Comparison of ENCODE assay signal across 20 cellular contexts in the genomic region with DNA sequence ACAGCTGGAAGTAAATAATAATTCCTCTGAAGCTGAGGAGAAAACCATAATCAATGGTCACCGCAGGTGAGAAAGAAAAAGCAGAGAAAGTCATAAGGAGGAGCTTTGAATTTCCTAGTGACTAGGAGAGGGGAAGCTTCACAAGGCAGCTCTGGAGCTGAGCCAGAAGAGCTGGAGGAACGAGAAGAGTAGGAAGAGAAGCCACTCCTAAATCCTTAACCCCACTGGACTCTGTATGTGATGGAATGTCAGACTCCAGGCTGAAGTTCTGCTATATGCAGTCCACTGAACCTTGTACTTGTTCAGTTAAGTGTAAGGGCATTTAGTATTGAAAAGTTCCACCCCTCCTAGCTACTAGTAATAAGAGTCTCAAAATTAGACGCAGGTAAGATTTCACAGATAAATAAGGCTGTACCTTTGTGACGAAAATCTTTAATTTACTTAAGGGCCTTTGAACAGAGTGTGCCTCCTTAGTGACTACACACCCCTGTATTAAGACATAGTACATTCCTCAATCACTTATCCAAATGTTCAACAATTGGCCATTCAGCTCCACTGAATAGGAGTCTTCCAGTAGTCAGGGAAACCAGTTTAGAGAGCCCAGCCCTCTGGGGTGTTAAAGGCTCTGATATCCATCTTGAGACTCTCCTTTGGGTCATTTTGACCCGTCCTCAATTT.
DNase-seq lines count a peak whose midpoint lies in the region; ATAC-seq and TF ChIP-seq lines count a peak whose summit lies in the region.
"Had no signal": no experiment of that assay in that cellular context is flagged by ENCODE, and none has a peak within 500 bp of the region (broad histone marks: within the 10 kb centered on the region; RNA-seq: fewer than 3 reads in every experiment).

No MANE protein-coding gene starts in this region.

- BruUV-seq in MCF 10A (replicated peaks; lab: Mats Ljungman, UMichigan), result no TSS peak

- no peaks in the 10 kb centered on the region for H3K9me3 Mint-ChIP-seq in MCF 10A (ENCODE audit: unreplicated experiment)
- no peaks in the 10 kb centered on the region for H3K9me3 Mint-ChIP-seq in neural crest cell
- peaks cover 5% of the 10 kb centered on the region for H3K9me3 Mint-ChIP-seq in activated CD4-positive, alpha-beta T cell treated with anti-CD3 and anti-CD28 coated beads for 36 hours (ENCODE audit: low read depth)

- no peaks in the 10 kb centered on the region for H3K36me3 ChIP-seq in breast epithelium

- no peaks in the 10 kb centered on the region for H3K4me1 ChIP-seq in breast epithelium

- H3K4me3 Mint-ChIP-seq in MCF 10A (ENCODE audit: unreplicated experiment), result no peak overlapping the region
- H3K4me3 Mint-ChIP-seq in neural crest cell, result no peak overlapping the region
- H3K4me3 Mint-ChIP-seq in activated CD4-positive, alpha-beta T cell treated with anti-CD3 and anti-CD28 coated beads for 36 hours, result no peak overlapping the region
- H3K4me3 Mint-ChIP-seq: activated CD8-positive, alpha-beta T cell treated with anti-CD3 and anti-CD28 coated beads, Interleukin-2, amount 10 ng/mL, durations not matched to agents 7 days and 5 days had no signal

- CTCF ChIA-PET in MCF 10A (lab: Yijun Ruan, JAX), result interaction anchor here (0.6 to 1.7 kb wide), 2 partner anchors 26 to 130 kb away, joined by 3 to 5 read pairs; no protein-coding TSS in a partner anchor
- CTCF ChIA-PET in activated CD4-positive, alpha-beta T cell treated with anti-CD3 and anti-CD28 coated beads for 36 hours (lab: Charles Lee), result no interaction called here

- POLR2A ChIA-PET in MCF 10A (lab: Yijun Ruan, JAX), result no interaction called here
- POLR2A ChIA-PET in activated CD4-positive, alpha-beta T cell treated with anti-CD3 and anti-CD28 coated beads for 36 hours (lab: Charles Lee), result no interaction called here

- H3K4me1 Mint-ChIP-seq in MCF 10A (ENCODE audit: insufficient read depth, unreplicated experiment) (peaks cover 6% of the 10 kb centered on the region), neural crest cell (peaks cover 15% of the 10 kb centered on the region)
- no peaks in the 10 kb centered on the region for H3K4me1 Mint-ChIP-seq in activated CD4-positive, alpha-beta T cell treated with anti-CD3 and anti-CD28 coated beads for 36 hours

- H3K27ac ChIP-seq in breast epithelium, result peak overlapping the region; percentile 15 to 40

- no peaks in the 10 kb centered on the region for H3K36me3 Mint-ChIP-seq in MCF 10A (ENCODE audit: insufficient read depth, unreplicated experiment)
- H3K36me3 Mint-ChIP-seq in neural crest cell (ENCODE audit: low read depth), result no peaks in the 10 kb centered on the region
- H3K36me3 Mint-ChIP-seq in activated CD4-positive, alpha-beta T cell treated with anti-CD3 and anti-CD28 coated beads for 36 hours (ENCODE audit: low read depth), result no peaks in the 10 kb centered on the region

- no peak for DNase-seq in breast epithelium (ENCODE audit: low spot score in 2 of 2)
- DNase-seq in MCF 10A (ENCODE audit: unreplicated experiment), result no peak
- peak; percentile 24 for DNase-seq in globus pallidus (ENCODE audit: low spot score)
- DNase-seq in neural crest cell (ENCODE audit: low read depth, low spot score), result no peak
- no peak for DNase-seq in activated CD4-positive, alpha-beta T cell treated with anti-CD3 and anti-CD28 coated beads for 36 hours
- DNase-seq in NCI-H82 treated with DMSO at 0.1 percent for 48 hours (lab: John Stamatoyannopoulos, UW; ENCODE audit: unreplicated experiment), result no peak
- no peak for DNase-seq in dermis blood vessel endothelial cell
- DNase-seq: activated CD4-positive, CD25-positive, alpha-beta regulatory T cell; activated CD8-positive, alpha-beta T cell treated with anti-CD3 and anti-CD28 coated beads, Interleukin-2, amount 10 ng/mL, durations not matched to agents 7 days and 5 days; activated naive CD4-positive, alpha-beta T cell treated with anti-CD3 and anti-CD28 coated beads, Interleukin-2, amount 50 U/mL, for 16 hours; activated T-cell treated with anti-CD3 and anti-CD28 coated beads, Interleukin-2, amount 50 U/mL, for 48 hours; foreskin fibroblast; kidney; NCI-H1417 treated with DMSO at 0.1 percent for 48 hours; NCI-H2171 treated with DMSO at 0.1 percent for 48 hours; NCI-H82; stimulated activated CD4-positive, alpha-beta T cell treated with anti-CD3 and anti-CD28 coated beads, Interleukin-1b, Interleukin-23, amount 100 ng/mL, for 48 hours; stimulated activated naive CD4-positive, alpha-beta T cell had no signal

- H3K4me3 ChIP-seq in breast epithelium, result no peak overlapping the region

- TF ChIP-seq POLR2A in breast epithelium (IDR thresholded peaks at IDR 0.05), result no peak

- no peaks in the 10 kb centered on the region for H3K27me3 ChIP-seq in breast epithelium

- peaks cover 12% of the 10 kb centered on the region for H3K27me3 Mint-ChIP-seq in MCF 10A (ENCODE audit: insufficient read depth, unreplicated experiment)
- no peaks in the 10 kb centered on the region for H3K27me3 Mint-ChIP-seq in neural crest cell (ENCODE audit: low read depth)
- no peaks in the 10 kb centered on the region for H3K27me3 Mint-ChIP-seq in activated CD4-positive, alpha-beta T cell treated with anti-CD3 and anti-CD28 coated beads for 36 hours

- TF ChIP-seq CTCF in breast epithelium (IDR thresholded peaks at IDR 0.05) (no peak), MCF 10A (IDR thresholded peaks at IDR 0.05; ENCODE audit: unreplicated experiment) (no peak), neural crest cell (conservative IDR thresholded peaks at IDR 0.05) (no peak)

- intact Hi-C loops in breast epithelium (cut with DNase I; ENCODE audit: low total_unique reads), result no loop called here
- intact Hi-C loops in MCF 10A (cut with micrococcal nuclease), result no loop called here
- intact Hi-C loops in activated CD4-positive, alpha-beta T cell treated with anti-CD3 and anti-CD28 coated beads for 36 hours (cut with DNase I, micrococcal nuclease), result loop anchor here in 1 of 2 experiments (10.0 kb wide), 1 partner anchor 295 kb away; no protein-coding TSS in a partner anchor

- ATAC-seq in activated CD4-positive, alpha-beta T cell treated with anti-CD3 and anti-CD28 coated beads for 36 hours, result no peak
- no peak for ATAC-seq in HG02759 (IDR thresholded peaks at IDR 0.05; ENCODE audit: unreplicated experiment)
- ATAC-seq: activated CD8-positive, alpha-beta T cell treated with anti-CD3 and anti-CD28 coated beads, Interleukin-2, amount 10 ng/mL, durations not matched to agents 7 days and 5 days; SK-N-SH treated with all-trans-retinoic acid at 6 μM for 48 hours had no signal

- peaks cover 0 to 8% of the 10 kb centered on the region in 2 donors for H3K9me3 ChIP-seq in breast epithelium

- H3K27ac Mint-ChIP-seq in MCF 10A (ENCODE audit: low read depth, unreplicated experiment) (no peak overlapping the region), neural crest cell (ENCODE audit: unreplicated experiment) (peak overlapping the region; percentile 29)
- no peak overlapping the region for H3K27ac Mint-ChIP-seq in activated CD4-positive, alpha-beta T cell treated with anti-CD3 and anti-CD28 coated beads for 36 hours
- H3K27ac Mint-ChIP-seq: activated CD8-positive, alpha-beta T cell treated with anti-CD3 and anti-CD28 coated beads, Interleukin-2, amount 10 ng/mL, durations not matched to agents 7 days and 5 days had no signal
